In the genomic region with DNA sequence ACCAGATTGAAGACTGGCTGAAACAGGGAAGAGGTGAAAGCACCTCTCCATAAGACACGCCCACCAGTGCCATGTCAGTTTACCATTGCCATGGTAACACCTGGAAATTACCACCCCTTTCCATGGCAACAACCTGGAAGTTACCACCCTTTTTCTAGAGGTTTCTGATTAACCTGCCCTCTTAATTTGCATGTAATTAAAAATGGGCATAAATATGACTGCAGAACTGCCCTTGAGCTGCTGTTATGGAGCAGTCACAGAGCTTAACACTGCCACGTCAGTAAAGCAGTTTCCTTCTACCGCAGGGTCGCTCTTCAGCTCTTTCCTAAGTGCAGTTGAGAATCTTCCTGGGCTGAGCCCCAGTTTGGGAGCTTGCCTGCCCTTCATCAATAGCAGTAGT, we compare ENCODE assay signal across 8 cellular contexts. TPM values are rescaled to one million over a fixed set of nuclear protein-coding genes. Genes with fewer than 3 reads are reported as not detected.
A peak's percentile ranks its signal among the peaks of the same experiment; 100 is the strongest.
DNase-seq lines count a peak whose midpoint lies in the region; ATAC-seq and TF ChIP-seq lines count a peak whose summit lies in the region.

No MANE protein-coding gene starts in this region.

- H3K79me2 ChIP-seq in SU-DHL-6 (ENCODE audit: insufficient read depth, low read length) = peaks cover 50% of the 10 kb centered on the region

- H2AFZ ChIP-seq in SU-DHL-6 (ENCODE audit: low read depth, low read length, severe bottlenecking) = no peak overlapping the region

- no peaks in the 10 kb centered on the region for H3F3A ChIP-seq in SU-DHL-6 (ENCODE audit: insufficient read depth)

- H3K9me3 ChIP-seq in SU-DHL-6 (ENCODE audit: insufficient read depth, low read length) (no peaks in the 10 kb centered on the region), upper lobe of right lung (no peaks in the 10 kb centered on the region)

- H3K27me3 ChIP-seq in SU-DHL-6 (ENCODE audit: low read length) = no peaks in the 10 kb centered on the region
- H3K27me3 ChIP-seq in upper lobe of right lung = no peaks in the 10 kb centered on the region

- H3K36me3 ChIP-seq in SU-DHL-6 (ENCODE audit: low read length) = no peaks in the 10 kb centered on the region
- no peaks in the 10 kb centered on the region for H3K36me3 ChIP-seq in upper lobe of right lung

- H3K9ac ChIP-seq in SU-DHL-6 (ENCODE audit: low read length) = no peak overlapping the region

- peaks cover 54% of the 10 kb centered on the region for H3K4me1 ChIP-seq in upper lobe of right lung

- ATAC-seq in HG02610 (IDR thresholded peaks at IDR 0.05; ENCODE audit: unreplicated experiment) = peak; percentile 24
- ATAC-seq in upper lobe of right lung = peak; percentile 34

- peak overlapping the region; percentile 24 for H3K4me2 ChIP-seq in SU-DHL-6 (ENCODE audit: low read depth, low read length, poor library complexity, severe bottlenecking)

- H4K20me1 ChIP-seq in SU-DHL-6 (ENCODE audit: low read depth, low read length) = no peaks in the 10 kb centered on the region; the same call in 1 of the 2 replicates

- H3K27ac ChIP-seq in SU-DHL-6 (ENCODE audit: low read depth, low read length) (no peak overlapping the region), upper lobe of right lung (peak overlapping the region; percentile 38)

- H3K9me2 ChIP-seq in SU-DHL-6 (replicated peaks; ENCODE audit: insufficient read depth, low read length) = no peaks in the 10 kb centered on the region

- DNase-seq in DMS53 (lab: John Stamatoyannopoulos, UW) (peak; percentile 79), DMS53 treated with DMSO at 0.1 percent for 48 hours (lab: John Stamatoyannopoulos, UW; ENCODE audit: unreplicated experiment) (no peak), cardiac septum (ENCODE audit: low spot score) (peak; percentile 46), upper lobe of right lung (no peak), dedifferentiated amniotic fluid mesenchymal stem cell (ENCODE audit: extremely low spot score) (no peak), NCI-H446 (lab: John Stamatoyannopoulos, UW) (no peak)

- TF ChIP-seq CTCF in SU-DHL-6 (IDR thresholded peaks at IDR 0.05; ENCODE audit: insufficient read depth, low read length, poor library complexity, severe bottlenecking) = no peak
- TF ChIP-seq CTCF in upper lobe of right lung (IDR thresholded peaks at IDR 0.05) = no peak

- intact Hi-C loops in cardiac septum (cut with DNase I) (loop anchor here (5.0 kb wide), 1 partner anchor 38 kb away; no protein-coding TSS in a partner anchor), upper lobe of right lung (cut with DNase I) (no loop called here)

- H3K4me3 ChIP-seq in SU-DHL-6 (ENCODE audit: insufficient read depth, low read length, poor library complexity, severe bottlenecking) (no peak overlapping the region), upper lobe of right lung (no peak overlapping the region)

RNA-seq across cellular contexts. Expression of gene RASSF3, which starts 55.2 kb away (rescaled TPM):
- total RNA-seq in cardiac septum (98.8 TPM), upper lobe of right lung (96.5 TPM)

Comparison
In these comparisons a context has a peak if more than half of its experiments do, and no peak if none do; other contexts are left out.
1. DNase-seq: peak in DMS53 (single experiment) and cardiac septum (single experiment); none in DMS53 treated with DMSO at 0.1 percent for 48 hours (single experiment), upper lobe of right lung (single experiment), dedifferentiated amniotic fluid mesenchymal stem cell (single experiment) and NCI-H446 (0 of 2).